Comparison of ENCODE assay signal across 11 cellular contexts in the genomic region with DNA sequence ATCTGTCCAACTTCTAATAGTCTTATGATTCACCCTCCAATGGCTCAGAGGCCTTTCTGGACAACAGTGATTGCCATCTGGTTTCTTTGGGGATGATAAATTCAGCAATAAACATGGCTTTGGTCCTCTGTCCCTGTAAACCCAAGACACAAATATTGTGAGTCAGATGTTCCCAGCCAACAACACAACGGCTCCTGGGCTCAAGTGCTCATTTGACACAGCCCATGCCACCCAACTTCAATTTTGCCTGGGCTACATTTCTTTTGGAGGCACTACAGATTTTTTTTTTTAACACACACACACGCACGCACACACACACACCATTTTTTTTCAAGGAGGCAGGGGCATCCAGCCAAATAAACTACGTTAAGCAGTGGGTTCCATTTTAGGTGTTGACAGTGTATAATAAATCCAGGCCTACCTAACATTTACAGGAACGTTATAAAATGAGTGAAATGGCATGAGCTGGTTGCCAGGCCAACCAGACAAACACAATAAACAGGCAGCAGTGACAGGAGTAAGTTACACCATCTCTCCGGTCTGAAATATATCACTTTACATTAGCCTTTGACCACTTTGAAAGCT.
DNase-seq lines count a peak whose midpoint lies in the region; ATAC-seq, FAIRE-seq and TF ChIP-seq lines count a peak whose summit lies in the region.
"Had no signal": no experiment of that assay in that cellular context is flagged by ENCODE, and none has a peak within 500 bp of the region (broad histone marks: within the 10 kb centered on the region; RNA-seq: fewer than 3 reads in every experiment).

No MANE protein-coding gene starts in this region.

- H3K4me1 ChIP-seq in RWPE2 (ENCODE audit: insufficient read depth, poor library complexity, severe bottlenecking): no peaks in the 10 kb centered on the region

- H3K9me3 ChIP-seq in AG04450 (ENCODE audit: control insufficient read depth, insufficient read depth, low read length) (no peaks in the 10 kb centered on the region), RWPE2 (ENCODE audit: severe bottlenecking) (no peaks in the 10 kb centered on the region)

- POLR2A ChIA-PET in AG04450 (lab: Yijun Ruan, JAX): no interaction called here

- no peaks in the 10 kb centered on the region for H3K36me3 ChIP-seq in RWPE2 (ENCODE audit: low read depth)

- no peak overlapping the region for H3K4me3 ChIP-seq in AG04450 (ENCODE audit: low read depth, low read length)
- H3K4me3 ChIP-seq in RWPE2 (ENCODE audit: severe bottlenecking): no peak overlapping the region
- H3K4me3 ChIP-seq: GM12878 had no signal

- CTCF ChIA-PET in AG04450 (lab: Charles Lee): no interaction called here

- DNase-seq in AG04450 (ENCODE audit: low read depth, low spot score) (peak; percentile 6), M059J (ENCODE audit: low read depth) (peak; percentile 94), RWPE2 (ENCODE audit: low spot score) (no peak), islet precursor cell (peak; percentile 56), occipital lobe (lab: John Stamatoyannopoulos, UW) (no peak), frontal cortex (ENCODE audit: low spot score in 2 of 2) (no peak), left lobe of liver (ENCODE audit: low spot score) (no peak)

- no peak for FAIRE-seq in frontal cortex (lab: Jason Lieb, UNC)
- FAIRE-seq: GM12878 had no signal

- 0 out of 3 replicates have a peak, but pooled peaks have one; percentile 52 for ATAC-seq in RWPE2 (ENCODE audit: low read depth)
- no peak for ATAC-seq in left lobe of liver
- no peak for ATAC-seq in GM18867 (IDR thresholded peaks at IDR 0.05; ENCODE audit: unreplicated experiment)
- ATAC-seq: activated CD4-positive, CD25-positive, alpha-beta regulatory T cell treated with anti-CD3 and anti-CD28 coated beads, Interleukin-2, amount 50 U/mL, for 24 hours; GM12878; natural killer cell treated with Interleukin-12 subunit alpha and Interleukin-12 subunit beta and Interleukin-15 and Interleukin-18, amount 100 ng/mL, for 72 hours had no signal

- H3K27me3 ChIP-seq in AG04450 (ENCODE audit: control insufficient read depth, insufficient read depth, low read length) (no peaks in the 10 kb centered on the region), RWPE2 (ENCODE audit: insufficient read depth, poor library complexity, severe bottlenecking) (no peaks in the 10 kb centered on the region)

- no peak for TF ChIP-seq CTCF in AG04450 (IDR thresholded peaks at IDR 0.05; ENCODE audit: low read depth, low read length)
- TF ChIP-seq CTCF in RWPE2 (IDR thresholded peaks at IDR 0.05; ENCODE audit: poor library complexity, severe bottlenecking): no peak

- H3K27ac ChIP-seq in AG04450 (ENCODE audit: low read depth, low read length): no peak overlapping the region
- H3K27ac ChIP-seq in RWPE2 (ENCODE audit: poor library complexity, severe bottlenecking): no peak overlapping the region

Comparison
In these comparisons a context has a peak if more than half of its experiments do, and no peak if none do; other contexts are left out.
1. DNase-seq: peak in AG04450 (single experiment), M059J (single experiment) and islet precursor cell (single experiment); none in RWPE2 (single experiment), occipital lobe (single experiment), frontal cortex (0 of 2) and left lobe of liver (single experiment).